14 cellular contexts compared by ENCODE assay signal in the genomic region with DNA sequence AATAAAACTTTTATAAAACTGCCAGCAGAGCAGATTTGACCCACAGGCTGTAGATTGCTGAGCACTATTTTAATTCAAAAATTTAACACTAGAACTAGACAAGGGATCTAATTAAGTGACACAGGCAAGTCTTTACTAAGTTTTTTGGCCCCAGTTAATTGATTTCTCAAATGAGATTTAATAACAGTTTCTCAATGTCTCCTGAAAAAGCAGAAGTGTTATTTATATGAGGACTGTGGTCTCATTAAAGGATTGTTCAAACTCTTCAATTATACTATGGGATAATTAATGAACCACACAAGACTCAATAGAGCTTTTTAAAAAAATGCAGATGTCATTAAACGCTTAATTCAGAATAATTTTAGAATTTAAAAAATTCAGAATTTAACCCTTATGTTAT. TPM values are rescaled to one million over a fixed set of nuclear protein-coding genes. Genes with fewer than 3 reads are reported as not detected.
DNase-seq lines count a peak whose midpoint lies in the region; ATAC-seq, FAIRE-seq and TF ChIP-seq lines count a peak whose summit lies in the region.
"Had no signal": no experiment of that assay in that cellular context is flagged by ENCODE, and none has a peak within 500 bp of the region (broad histone marks: within the 10 kb centered on the region; RNA-seq: fewer than 3 reads in every experiment).

No MANE protein-coding gene starts in this region.

- H2AK9ac ChIP-seq in IMR-90 (replicated peaks; ENCODE audit: low read depth, low read length, poor library complexity) = no peak overlapping the region

- H3K4me1 ChIP-seq in CD4-positive, CD25-positive, alpha-beta regulatory T cell (ENCODE audit: control insufficient read depth, insufficient read depth, low read length, poor library complexity, severe bottlenecking) = peaks cover 12% of the 10 kb centered on the region
- H3K4me1 ChIP-seq in IMR-90 (ENCODE audit: control insufficient read depth, insufficient read depth, low read length) (peaks cover 2% of the 10 kb centered on the region; the same call in 1 of the 2 replicates), astrocyte (ENCODE audit: insufficient read depth, low read length) (peaks cover 5% of the 10 kb centered on the region)

- TF ChIP-seq POLR2A in IMR-90 (IDR thresholded peaks at IDR 0.05; ENCODE audit: low read depth, low read length) = no peak

- POLR2A ChIA-PET in IMR-90 (lab: Charles Lee; ENCODE audit: unreplicated experiment) = interaction anchor here (0.7 kb wide), 1 partner anchor 1147 kb away, joined by 3 read pairs; no protein-coding TSS in a partner anchor

- H3K9me3 Mint-ChIP-seq in CD4-positive, CD25-positive, alpha-beta regulatory T cell = no peaks in the 10 kb centered on the region
- H3K9me3 Mint-ChIP-seq in astrocyte (ENCODE audit: unreplicated experiment) = no peaks in the 10 kb centered on the region
- H3K9me3 Mint-ChIP-seq in neural crest cell = no peaks in the 10 kb centered on the region
- H3K9me3 Mint-ChIP-seq: activated naive CD4-positive, alpha-beta T cell treated with anti-CD3 and anti-CD28 coated beads, Interleukin-2, amount 50 U/mL, for 72 hours had no signal

- 0 out of 2 replicates have a peak overlapping the region, but pooled peaks have one; percentile 21 for H3K23ac ChIP-seq in IMR-90 (ENCODE audit: low read depth, low read length)

- H2AFZ ChIP-seq in IMR-90 (replicated peaks; ENCODE audit: low read length, poor library complexity) = no peak overlapping the region
- H2AFZ ChIP-seq in astrocyte (ENCODE audit: low read depth, low read length) = no peak overlapping the region

- in situ Hi-C loops in IMR-90 (cut with MboI; ENCODE audit: low sequenced_read_pairs) = no loop called here

- H3K4me2 ChIP-seq in IMR-90 (ENCODE audit: low read depth, low read length) (peak overlapping the region; percentile 18; the same call in 1 of the 2 replicates), astrocyte (ENCODE audit: low read length) (peak overlapping the region; percentile 22)

- H3K9ac ChIP-seq in IMR-90 (ENCODE audit: low read depth, low read length) = no peak overlapping the region
- peak overlapping the region; percentile 23 for H3K9ac ChIP-seq in astrocyte (ENCODE audit: low read length)

- H3K18ac ChIP-seq in IMR-90 (ENCODE audit: low read depth, low read length) = no peak overlapping the region

- no peak for TF ChIP-seq RAD21 in IMR-90 (IDR thresholded peaks at IDR 0.05; ENCODE audit: low read length)

- H3K79me2 ChIP-seq in astrocyte (ENCODE audit: insufficient read depth, low read length) = peaks cover 63% of the 10 kb centered on the region

- H3K27me3 ChIP-seq in CD4-positive, CD25-positive, alpha-beta regulatory T cell (ENCODE audit: control insufficient read depth, insufficient read depth, low read length) = no peaks in the 10 kb centered on the region
- H3K27me3 ChIP-seq in IMR-90 (ENCODE audit: control insufficient read depth, insufficient read depth, low read length) = no peaks in the 10 kb centered on the region
- H3K27me3 ChIP-seq in astrocyte (ENCODE audit: insufficient read depth, low read length) = no peaks in the 10 kb centered on the region

- no peak overlapping the region for H2BK20ac ChIP-seq in IMR-90 (ENCODE audit: low read depth, low read length)

- no peak overlapping the region for H2BK120ac ChIP-seq in IMR-90 (ENCODE audit: low read depth, low read length)

- H4K20me1 ChIP-seq in IMR-90 (ENCODE audit: insufficient read depth, low read length) = peaks cover 7% of the 10 kb centered on the region; the same call in 1 of the 2 replicates
- peaks cover 6% of the 10 kb centered on the region for H4K20me1 ChIP-seq in astrocyte (ENCODE audit: insufficient read depth, low read length)

- no peak for FAIRE-seq in astrocyte (lab: Jason Lieb, UNC)
- FAIRE-seq: TTC549 had no signal

- no peak overlapping the region for H2BK15ac ChIP-seq in IMR-90 (ENCODE audit: low read depth, low read length)

- H3K27me3 Mint-ChIP-seq in CD4-positive, CD25-positive, alpha-beta regulatory T cell = peaks cover 5% of the 10 kb centered on the region
- no peaks in the 10 kb centered on the region for H3K27me3 Mint-ChIP-seq in astrocyte (ENCODE audit: low read depth, unreplicated experiment)
- no peaks in the 10 kb centered on the region for H3K27me3 Mint-ChIP-seq in neural crest cell (ENCODE audit: low read depth)

- BruUV-seq in IMR-90 (replicated peaks; lab: Mats Ljungman, UMichigan) = no TSS peak

- no peak overlapping the region for H2AK5ac ChIP-seq in IMR-90 (ENCODE audit: low read depth, low read length)

- no peak overlapping the region for H3K4me3 ChIP-seq in CD4-positive, CD25-positive, alpha-beta regulatory T cell (ENCODE audit: low read depth, low read length)
- H3K4me3 ChIP-seq in IMR-90 (ENCODE audit: insufficient read depth, low read depth, low read length) (no peak overlapping the region), astrocyte (ENCODE audit: insufficient read depth, low read depth, low read length) (no peak overlapping the region)

- H3K4me1 Mint-ChIP-seq in CD4-positive, CD25-positive, alpha-beta regulatory T cell = peaks cover 23 to 41% (median 28%) of the 10 kb centered on the region in 4 donors
- H3K4me1 Mint-ChIP-seq in astrocyte (ENCODE audit: low read depth, unreplicated experiment) = peaks cover 16% of the 10 kb centered on the region
- H3K4me1 Mint-ChIP-seq in neural crest cell = peaks cover 38% of the 10 kb centered on the region

- no peak overlapping the region for H4K8ac ChIP-seq in IMR-90 (ENCODE audit: low read depth in 2 of 2, low read length in 2 of 2)

- dilution Hi-C loops in IMR-90 (cut with HindIII; ENCODE audit: low sequenced_read_pairs, unreplicated experiment) = no loop called here

- H3K4me3 Mint-ChIP-seq in CD4-positive, CD25-positive, alpha-beta regulatory T cell = peak overlapping the region in 3 of 4 donors; percentile 6 to 63 (median 61)
- peak overlapping the region; percentile 51 for H3K4me3 Mint-ChIP-seq in astrocyte (ENCODE audit: unreplicated experiment)
- peak overlapping the region; percentile 56 for H3K4me3 Mint-ChIP-seq in neural crest cell

- no peak for ATAC-seq in CD4-positive, CD25-positive, alpha-beta regulatory T cell (ENCODE audit: low read depth in 2 of 2)
- ATAC-seq in IMR-90 (ENCODE audit: low read depth) (no peak), left colon (no peak)
- ATAC-seq: activated naive CD4-positive, alpha-beta T cell treated with anti-CD3 and anti-CD28 coated beads, Interleukin-2, amount 50 U/mL, for 72 hours; stimulated activated naive CD8-positive, alpha-beta T cell treated with anti-CD3 and anti-CD28 coated beads, Interleukin-15, Interleukin-2, amounts not matched to agents 100 U/mL and 50 U/mL, for 24 hours had no signal

- TF ChIP-seq CTCF in IMR-90 (conservative IDR thresholded peaks at IDR 0.05; ENCODE audit: low read depth, low read length) = no peak
- no peak for TF ChIP-seq CTCF in astrocyte (IDR thresholded peaks at IDR 0.05; ENCODE audit: insufficient read depth, low read depth, low read length)
- TF ChIP-seq CTCF in neural crest cell (conservative IDR thresholded peaks at IDR 0.05) = no peak

- no peak overlapping the region for H4K91ac ChIP-seq in IMR-90 (ENCODE audit: insufficient read depth, low read depth, low read length)

- H3K36me3 ChIP-seq in CD4-positive, CD25-positive, alpha-beta regulatory T cell (ENCODE audit: control insufficient read depth, insufficient read depth, low read length) = no peaks in the 10 kb centered on the region
- H3K36me3 ChIP-seq in IMR-90 (ENCODE audit: control insufficient read depth, insufficient read depth, low read length) (no peaks in the 10 kb centered on the region), astrocyte (ENCODE audit: insufficient read depth, low read length) (no peaks in the 10 kb centered on the region)

- no peak overlapping the region for H3K56ac ChIP-seq in IMR-90 (ENCODE audit: extremely low read depth, insufficient read depth, low read length)

- no peak overlapping the region for H3K14ac ChIP-seq in IMR-90 (replicated peaks; ENCODE audit: low read depth, low read length)

- H2BK5ac ChIP-seq in IMR-90 (ENCODE audit: low read depth, low read length, poor library complexity, severe bottlenecking) = no peak overlapping the region

- peaks cover 0 to 33% of the 10 kb centered on the region in 2 experiments; a peak in 2 of 4 replicates for H3K79me1 ChIP-seq in IMR-90 (ENCODE audit: low read depth in 1 of 2, low read length in 2 of 2)

- no peak overlapping the region for H3K4ac ChIP-seq in IMR-90 (ENCODE audit: low read depth, low read length)

- no peak overlapping the region for H4K5ac ChIP-seq in IMR-90 (ENCODE audit: low read depth, low read length)

- H3K36me3 Mint-ChIP-seq in CD4-positive, CD25-positive, alpha-beta regulatory T cell = no peaks in the 10 kb centered on the region
- H3K36me3 Mint-ChIP-seq in astrocyte (ENCODE audit: low read depth, unreplicated experiment) = no peaks in the 10 kb centered on the region
- no peaks in the 10 kb centered on the region for H3K36me3 Mint-ChIP-seq in neural crest cell (ENCODE audit: low read depth)

- H3K9me3 ChIP-seq in CD4-positive, CD25-positive, alpha-beta regulatory T cell (ENCODE audit: control insufficient read depth in 2 of 2, low read length in 2 of 2) = no peaks in the 10 kb centered on the region
- no peaks in the 10 kb centered on the region for H3K9me3 ChIP-seq in IMR-90 (ENCODE audit: control insufficient read depth, insufficient read depth, low read length)
- H3K9me3 ChIP-seq in astrocyte (ENCODE audit: insufficient read depth, low read depth, low read length) = no peaks in the 10 kb centered on the region

- H3K27ac ChIP-seq in CD4-positive, CD25-positive, alpha-beta regulatory T cell (ENCODE audit: insufficient read depth, low read length, poor library complexity, severe bottlenecking) = no peak overlapping the region
- H3K27ac ChIP-seq in IMR-90 (ENCODE audit: insufficient read depth, low read length) (no peak overlapping the region), astrocyte (ENCODE audit: low read depth, low read length) (no peak overlapping the region)

- CTCF ChIA-PET in IMR-90 (lab: Yijun Ruan, JAX) = interaction anchor here (1.7 kb wide), 1 partner anchor 36 kb away, joined by 3 read pairs; no protein-coding TSS in a partner anchor

- WGBS in IMR-90 (ENCODE audit: extremely low coverage in 2 of 2, insufficient read length in 1 of 2), 2 experiments = no CpG with 5 or more reads among the region's 1 CpG

- no peak overlapping the region for H3K27ac Mint-ChIP-seq in CD4-positive, CD25-positive, alpha-beta regulatory T cell
- no peak overlapping the region for H3K27ac Mint-ChIP-seq in astrocyte (ENCODE audit: unreplicated experiment)
- H3K27ac Mint-ChIP-seq in neural crest cell (ENCODE audit: unreplicated experiment) = no peak overlapping the region

- H3K9me1 ChIP-seq in IMR-90 (ENCODE audit: insufficient read depth, low read length) = no peaks in the 10 kb centered on the region

- no peak for DNase-seq in CD4-positive, CD25-positive, alpha-beta regulatory T cell
- no peak for DNase-seq in IMR-90
- DNase-seq in astrocyte (ENCODE audit: low read depth) = no peak
- DNase-seq in neural crest cell (ENCODE audit: low read depth, low spot score) = no peak
- no peak for DNase-seq in posterior vena cava (ENCODE audit: low spot score)
- DNase-seq in left colon = no peak
- no peak for DNase-seq in hypothalamus (lab: John Stamatoyannopoulos, UW)
- DNase-seq in NCI-H345 treated with DMSO at 0.1 percent for 48 hours (lab: John Stamatoyannopoulos, UW; ENCODE audit: unreplicated experiment) = no peak
- DNase-seq: C1 segment of cervical spinal cord; erythroblast; NCI-H345; stimulated activated naive CD8-positive, alpha-beta T cell treated with anti-CD3 and anti-CD28 coated beads, Interleukin-15, Interleukin-2, amounts not matched to agents 100 U/mL and 50 U/mL, for 24 hours had no signal

- intact Hi-C loops in IMR-90 (cut with micrococcal nuclease) = no loop called here
- intact Hi-C loops in posterior vena cava (cut with DNase I) = no loop called here
- intact Hi-C loops in left colon (cut with DNase I, micrococcal nuclease) = no loop called here

RNA-seq across cellular contexts. Expression of gene HEATR5A, which starts 1.9 kb away (rescaled TPM):
- 11.4 TPM for total RNA-seq in CD4-positive, CD25-positive, alpha-beta regulatory T cell
- polyA plus RNA-seq in CD4-positive, CD25-positive, alpha-beta regulatory T cell = 1 to 10 TPM; 4.2 to 7.4 (median 5.1) TPM
- total RNA-seq in IMR-90 (2012; rRNA removed) (46.4 and 48.9 TPM in 2 replicates), astrocyte (50.7 and 56.3 TPM in 2 replicates), neural crest cell (32.2 and 32.6 TPM in 2 replicates), posterior vena cava (10 to 100 TPM; 44.6 to 48.1 TPM), left colon (10 to 100 TPM; 60.4 to 69.6 TPM)
- polyA plus RNA-seq in IMR-90 (2012; rRNA removed) = 12.6 and 14.0 TPM in 2 replicates
- polyA plus RNA-seq in IMR-90 (2012; cell fraction: cytosol; rRNA removed) = 3.5 and 4.5 TPM in 2 replicates
- 4.7 and 17.4 TPM in 2 replicates for polyA plus RNA-seq in IMR-90 (2012; cell fraction: nucleus; rRNA removed; ENCODE audit: low replicate concordance)

RNA-seq across cellular contexts. Expression of gene DTD2, which starts 38.9 kb away (rescaled TPM):
- total RNA-seq in CD4-positive, CD25-positive, alpha-beta regulatory T cell = 7.8 TPM
- polyA plus RNA-seq in CD4-positive, CD25-positive, alpha-beta regulatory T cell = 10 to 100 TPM; 12.7 to 23.7 (median 17.7) TPM
- total RNA-seq in IMR-90 (2012; rRNA removed) = 24.9 and 46.1 TPM in 2 replicates
- polyA plus RNA-seq in IMR-90 (2012; rRNA removed) = 13.4 and 16.9 TPM in 2 replicates
- polyA plus RNA-seq in IMR-90 (2012; cell fraction: cytosol; rRNA removed) = 8.7 and 16.7 TPM in 2 replicates
- polyA plus RNA-seq in IMR-90 (2012; cell fraction: nucleus; rRNA removed; ENCODE audit: low replicate concordance) = 5.2 and 8.1 TPM in 2 replicates
- total RNA-seq in astrocyte = 22.6 and 24.7 TPM in 2 replicates
- total RNA-seq in neural crest cell = 35.0 and 37.0 TPM in 2 replicates
- total RNA-seq in posterior vena cava = 10 to 100 TPM; 16.5 to 16.8 TPM
- total RNA-seq in left colon = 10 to 100 TPM; 11.8 to 14.6 TPM
